ENCODE assay signal across 31 cellular contexts in genomic region chr9:109826554-109826953, GRCh38. TPM values are rescaled to one million over a fixed set of nuclear protein-coding genes. Genes with fewer than 3 reads are reported as not detected.
"Had no signal": no experiment of that assay in that cellular context is flagged by ENCODE, and none has a peak within 500 bp of the region (broad histone marks: within the 10 kb centered on the region; RNA-seq: fewer than 3 reads in every experiment).

No MANE protein-coding gene starts in this region.

- H3K4me3 ChIP-seq: MG63, PC-9, SJSA1 had no signal

- H3K4me3 Mint-ChIP-seq: T-helper 1 cell treated with Interleukin-12 subunit alpha and Interleukin-12 subunit beta and Interleukin-4 antibody, amounts not matched to agents 30 μg/mL and 1 μg/mL, for 36 hours had no signal

- H2AFZ ChIP-seq: PC-9 had no signal

- DNase-seq: Kasumi-1, KG1, MG63, NCI-H1048, NCI-H1105 treated with DMSO at 0.1 percent for 48 hours, NCI-H1436, NCI-H146, NCI-H1694, NCI-H187, NCI-H1930, NCI-H2029 treated with DMSO at 0.1 percent for 48 hours, NCI-H2081 treated with DMSO at 0.1 percent for 48 hours, NCI-H2107, NCI-H2171, NCI-H226, NCI-H446 treated with DMSO at 0.1 percent for 48 hours, NCI-H510A, NCI-H524, NCI-H526, NCI-H774, PC-9, SHP77, SK-N-SH, SW 1271, T-helper 1 cell had no signal

- H3K4me2 ChIP-seq: PC-9, SK-N-SH had no signal

- H3K27ac ChIP-seq: PC-9, RWPE1, SJSA1 had no signal

- H3K27ac Mint-ChIP-seq: T-helper 1 cell treated with Interleukin-12 subunit alpha and Interleukin-12 subunit beta and Interleukin-4 antibody, amounts not matched to agents 30 μg/mL and 1 μg/mL, for 36 hours had no signal

- ATAC-seq: Panc1, Right ventricle myocardium inferior had no signal

- H3K9me3 ChIP-seq: MG63, SJSA1, SK-N-SH had no signal

- H3K36me3 ChIP-seq: MG63, SJSA1 had no signal

- H3K9ac ChIP-seq: SK-N-SH had no signal

- H3K27me3 ChIP-seq: MG63, SJSA1 had no signal

RNA-seq across cellular contexts. Expression of gene PALM2AKAP2, which starts 46.6 kb away (rescaled TPM):
- total RNA-seq: OCI-LY7 had no signal
